18 cellular contexts compared by ENCODE assay signal in genomic region chr2:176680916-176681315, GRCh38.
DNase-seq lines count a peak whose midpoint lies in the region; ATAC-seq, FAIRE-seq and TF ChIP-seq lines count a peak whose summit lies in the region.
"Had no signal": no experiment of that assay in that cellular context is flagged by ENCODE, and none has a peak within 500 bp of the region (broad histone marks: within the 10 kb centered on the region; RNA-seq: fewer than 3 reads in every experiment).

No MANE protein-coding gene starts in this region.

- no peak for TF ChIP-seq CTCF in HEK293 (tag by site-specific recombination; IDR thresholded peaks at IDR 0.05)
- TF ChIP-seq CTCF in K562 (IDR thresholded peaks at IDR 0.05 in 2 of 3, conservative IDR thresholded peaks at IDR 0.05 in 1 of 3; ENCODE audit: insufficient read depth in 2 of 3, low read depth in 1 of 3, low read length in 3 of 3) = no peak

- no TSS peak for BruUV-seq in K562 (replicated peaks; lab: Mats Ljungman, UMichigan)

- POLR2A ChIA-PET in HEK293 (lab: Yijun Ruan, JAX) (interaction anchor here (1.0 kb wide), 1 partner anchor 25 kb away, joined by 4 read pairs; no protein-coding TSS in a partner anchor), K562 (lab: Yijun Ruan, JAX) (interaction anchor here (1.0 to 1.7 kb wide), 2 partner anchors 13 to 16 kb away, joined by 3 to 6 read pairs; no protein-coding TSS in a partner anchor)

- no peak for TF ChIP-seq POLR2A in K562 (conservative IDR thresholded peaks at IDR 0.05)

- H3K4me1 ChIP-seq in HEK293 (ENCODE audit: control insufficient read depth, insufficient read depth, low read length) (peaks cover 9% of the 10 kb centered on the region), K562 (replicated peaks in 1 of 2; ENCODE audit: control insufficient read depth in 2 of 2, insufficient read depth in 2 of 2, low read length in 2 of 2) (no peaks in the 10 kb centered on the region), neuronal stem cell (ENCODE audit: control insufficient read depth in 2 of 2, insufficient read depth in 1 of 2, low read depth in 1 of 2, low read length in 2 of 2) (no peaks in the 10 kb centered on the region)

- H4K91ac ChIP-seq in neuronal stem cell (ENCODE audit: low read depth, low read length, poor library complexity) = no peak overlapping the region

- no peak overlapping the region for H3K4me3 ChIP-seq in HEK293 (ENCODE audit: low read depth, low read length)
- H3K4me3 ChIP-seq in K562 = no peak overlapping the region
- no peak overlapping the region for H3K4me3 ChIP-seq in neuronal stem cell (ENCODE audit: low read length in 2 of 2)
- H3K4me3 ChIP-seq: heart left ventricle had no signal

- H3K36me3 ChIP-seq in HEK293 (ENCODE audit: control insufficient read depth in 2 of 2, insufficient read depth in 1 of 2, low read length in 2 of 2) (no peaks in the 10 kb centered on the region), K562 (ENCODE audit: control insufficient read depth, insufficient read depth, low read length) (no peaks in the 10 kb centered on the region), neuronal stem cell (replicated peaks in 1 of 2; ENCODE audit: control insufficient read depth in 2 of 2, insufficient read depth in 2 of 2, low read length in 2 of 2) (no peaks in the 10 kb centered on the region)
- H3K36me3 ChIP-seq: heart left ventricle had no signal

- no peak overlapping the region for H2AFZ ChIP-seq in K562 (ENCODE audit: low read depth, low read length)
- no peak overlapping the region for H2AFZ ChIP-seq in neuronal stem cell (ENCODE audit: low read length)

- no peaks in the 10 kb centered on the region for H3K27me3 ChIP-seq in K562 (ENCODE audit: control insufficient read depth in 2 of 2, insufficient read depth in 2 of 2, low read length in 2 of 2)
- peaks cover 0 to 8% (median 0%) of the 10 kb centered on the region in 3 experiments for H3K27me3 ChIP-seq in neuronal stem cell (ENCODE audit: control insufficient read depth in 3 of 3, insufficient read depth in 3 of 3, low read depth in 1 of 3, low read length in 3 of 3)

- no peak for TF ChIP-seq RAD21 in K562 (CRISPR knock-in tag; conservative IDR thresholded peaks at IDR 0.05 in 1 of 2, IDR thresholded peaks at IDR 0.05 in 1 of 2)

- no peak for ATAC-seq in K562
- ATAC-seq: esophagus mucosa, heart left ventricle, left ventricle myocardium superior had no signal

- no peak overlapping the region for H3K23ac ChIP-seq in neuronal stem cell (ENCODE audit: low read depth, low read length, poor library complexity)

- peak; percentile 21 for DNase-seq in AG20443 (ENCODE audit: low spot score)
- DNase-seq in K562 (ENCODE audit: extremely low read depth in 1 of 4, low spot score in 3 of 4) = no peak
- DNase-seq in kidney tubule cell (ENCODE audit: low spot score) = peak; percentile 11
- no peak for DNase-seq in nucleus accumbens (lab: John Stamatoyannopoulos, UW)
- no peak for DNase-seq in neuronal stem cell (ENCODE audit: low spot score)
- no peak for DNase-seq in NCI-H1436 (lab: John Stamatoyannopoulos, UW)
- DNase-seq in NCI-H1930 (lab: John Stamatoyannopoulos, UW) = no peak
- DNase-seq: Caco-2; heart left ventricle; left ventricle myocardium superior; MV-4-11; NCI-H2029; NK-92 treated with Interleukin-12 subunit alpha and Interleukin-12 subunit beta, amount 100 ng/mL, for 24 hours; retina; stimulated activated CD4-positive, alpha-beta T cell treated with anti-CD3 and anti-CD28 coated beads, Interleukin-15, amount 100 ng/mL, for 24 hours; T-helper 9 cell had no signal

- H3K9ac ChIP-seq in K562 (ENCODE audit: insufficient read depth in 1 of 2, low read depth in 2 of 2, low read length in 2 of 2) (no peak overlapping the region), neuronal stem cell (ENCODE audit: low read depth, low read length, poor library complexity) (no peak overlapping the region)

- intact Hi-C loops in K562 (cut with micrococcal nuclease) = no loop called here

- CTCF ChIA-PET in HEK293 (lab: Yijun Ruan, JAX) (interaction anchor here (0.5 to 1.9 kb wide), 4 partner anchors 9 to 468 kb away, joined by 3 to 6 read pairs (median 4); no protein-coding TSS in a partner anchor), K562 (lab: Yijun Ruan, JAX; ENCODE audit: low intra/inter-chr PET ratio) (no interaction called here)

- WGBS in K562 (ENCODE audit: insufficient coverage, low coverage, missing lambda C conversion rate) = 3% methylated on average over 1 of the region's 1 CpG
- no CpG with 5 or more reads among the region's 1 CpG for WGBS in neuronal stem cell (ENCODE audit: extremely low coverage in 2 of 2, insufficient read length in 2 of 2, insufficient replicate concordance in 1 of 2), 2 donors

- in situ Hi-C loops in K562 (cut with MboI) = no loop called here

- H2BK5ac ChIP-seq in neuronal stem cell (ENCODE audit: low read length) = no peak overlapping the region

- H2BK120ac ChIP-seq in neuronal stem cell (ENCODE audit: low read depth, low read length) = no peak overlapping the region

- H3K9me3 ChIP-seq in HEK293 (ENCODE audit: control insufficient read depth, insufficient read depth, low read depth, low read length) = no peaks in the 10 kb centered on the region
- H3K9me3 ChIP-seq in K562 (replicated peaks; ENCODE audit: control insufficient read depth, insufficient read depth, low read depth, low read length) = no peaks in the 10 kb centered on the region
- H3K9me3 ChIP-seq in neuronal stem cell (replicated peaks in 1 of 2; ENCODE audit: control insufficient read depth in 2 of 2, insufficient read depth in 1 of 2, low read depth in 1 of 2, low read length in 2 of 2) = no peaks in the 10 kb centered on the region
- H3K9me3 ChIP-seq: Caco-2, heart left ventricle had no signal

- H3K27ac ChIP-seq in HEK293 (ENCODE audit: extremely low read depth, low read depth, low read length) (no peak overlapping the region), K562 (ENCODE audit: extremely low read depth, low read depth, low read length) (no peak overlapping the region), neuronal stem cell (replicated peaks; ENCODE audit: low read length) (no peak overlapping the region)
- H3K27ac ChIP-seq: heart left ventricle had no signal

- H3K14ac ChIP-seq in neuronal stem cell (ENCODE audit: low read length) = no peak overlapping the region

- no peak overlapping the region for H2AK5ac ChIP-seq in neuronal stem cell (ENCODE audit: low read depth, low read length)

- no peaks in the 10 kb centered on the region for H3K79me2 ChIP-seq in K562 (ENCODE audit: control insufficient read depth, insufficient read depth, low read length)

- H4K20me1 ChIP-seq in K562 (replicated peaks; ENCODE audit: control insufficient read depth, insufficient read depth, low read length) = no peaks in the 10 kb centered on the region

- H3K18ac ChIP-seq in neuronal stem cell (ENCODE audit: low read length) = no peak overlapping the region

- no peak for TF ChIP-seq EP300 in K562 (IDR thresholded peaks at IDR 0.05; ENCODE audit: low read length)

- H2BK15ac ChIP-seq in neuronal stem cell (ENCODE audit: low read length) = no peak overlapping the region

- H3K4ac ChIP-seq in neuronal stem cell (ENCODE audit: low read length) = no peak overlapping the region

- no peaks in the 10 kb centered on the region for H3K79me1 ChIP-seq in neuronal stem cell (ENCODE audit: low read depth, low read length)

- H3K4me2 ChIP-seq in K562 (ENCODE audit: insufficient read depth, low read length) (no peak overlapping the region), neuronal stem cell (ENCODE audit: insufficient read depth, low read length, poor library complexity, severe bottlenecking) (no peak overlapping the region)

- H3K9me1 ChIP-seq in K562 (ENCODE audit: control insufficient read depth, insufficient read depth, low read length) = no peaks in the 10 kb centered on the region

- no peak overlapping the region for H2BK12ac ChIP-seq in neuronal stem cell (ENCODE audit: low read length)

- H4K8ac ChIP-seq in neuronal stem cell (ENCODE audit: low read depth, low read length) = no peak overlapping the region

- no peak for FAIRE-seq in K562 (lab: Jason Lieb, UNC)

TF ChIP-seq in HEK293, 187 proteins besides CTCF, POLR2A, EP300 and RAD21 (continues in another document):
- no peak for TF ChIP-seq ZIC2 (tag by site-specific recombination; IDR thresholded peaks at IDR 0.05)
- TF ChIP-seq GLI4 (tag by site-specific recombination; IDR thresholded peaks at IDR 0.05) = no peak
- TF ChIP-seq ZBTB6 (tag by site-specific recombination; IDR thresholded peaks at IDR 0.05) = no peak
- no peak for TF ChIP-seq ZNF350 (tag by site-specific recombination; IDR thresholded peaks at IDR 0.05)
- no peak for TF ChIP-seq ZNF2 (tag by site-specific recombination; IDR thresholded peaks at IDR 0.05)
- TF ChIP-seq HOXA7 (CRISPR knock-in tag; IDR thresholded peaks at IDR 0.05; ENCODE audit: borderline replicate concordance) = no peak
- TF ChIP-seq ZNF670 (tag by site-specific recombination; IDR thresholded peaks at IDR 0.05; ENCODE audit: low read depth) = no peak

TF ChIP-seq in K562, 482 proteins besides CTCF, POLR2A, EP300 and RAD21 (continues in another document):
- TF ChIP-seq MAFG (tag; conservative IDR thresholded peaks at IDR 0.05) (peak; percentile 48; the same call in 1 of the 2 replicates), ATF4 (CRISPR knock-in tag; IDR thresholded peaks at IDR 0.05) (peak; percentile 76), ZNF232 (CRISPR knock-in tag; IDR thresholded peaks at IDR 0.05) (no peak), MCM3 (IDR thresholded peaks at IDR 0.05) (no peak), ZFP1 (CRISPR knock-in tag; IDR thresholded peaks at IDR 0.05) (no peak), KAT7 (CRISPR knock-in tag; IDR thresholded peaks at IDR 0.05; ENCODE audit: borderline replicate concordance) (no peak), ATF7 (IDR thresholded peaks at IDR 0.05) (peak; percentile 35; the same call in 1 of the 2 replicates), ZNF175 (CRISPR knock-in tag; IDR thresholded peaks at IDR 0.05; ENCODE audit: low read depth) (0 out of 2 replicates have a peak, but pooled peaks have one; percentile 23), MAFK (IDR thresholded peaks at IDR 0.05; ENCODE audit: low read length) (peak; percentile 50; the same call in 1 of the 2 replicates), TRIM24 (IDR thresholded peaks at IDR 0.05) (peak in 1 of 2 experiments; percentile 28; a peak in 1 of 4 replicates), HDGF (IDR thresholded peaks at IDR 0.05) (no peak)

Comparison
In these comparisons a context has a peak if more than half of its experiments do, and no peak if none do; other contexts are left out.
1. DNase-seq: peak in AG20443 (single experiment) and kidney tubule cell (single experiment); none in K562 (0 of 4), nucleus accumbens (0 of 56), neuronal stem cell (single experiment), NCI-H1436 (single experiment) and NCI-H1930 (0 of 2).